In genomic region chr16:49463529-49463928, GRCh38 we compare ENCODE assay signal across 9 cellular contexts.
DNase-seq lines count a peak whose midpoint lies in the region; ATAC-seq and TF ChIP-seq lines count a peak whose summit lies in the region.
"Had no signal": no experiment of that assay in that cellular context is flagged by ENCODE, and none has a peak within 500 bp of the region (broad histone marks: within the 10 kb centered on the region; RNA-seq: fewer than 3 reads in every experiment).

No MANE protein-coding gene starts in this region.

- peak; percentile 94 for ATAC-seq in GM21447 (IDR thresholded peaks at IDR 0.05; ENCODE audit: unreplicated experiment)
- peak; percentile 40 to 85 (median 83) for ATAC-seq in natural killer cell
- ATAC-seq: heart left ventricle had no signal

- no peaks in the 10 kb centered on the region for H3K36me3 ChIP-seq in smooth muscle cell (ENCODE audit: low read depth)
- H3K36me3 ChIP-seq: heart left ventricle, thyroid gland had no signal

- peak overlapping the region; percentile 62 to 85 for H3K27ac Mint-ChIP-seq in natural killer cell

- H3K4me1 Mint-ChIP-seq in natural killer cell: peaks cover 15 to 27% of the 10 kb centered on the region in 2 donors

- H3K27me3 Mint-ChIP-seq in natural killer cell (ENCODE audit: low read depth in 2 of 2): peaks cover 12 to 18% of the 10 kb centered on the region in 2 donors

- peaks cover 4% of the 10 kb centered on the region for H3K4me1 ChIP-seq in smooth muscle cell (ENCODE audit: low read depth)
- H3K4me1 ChIP-seq: heart left ventricle had no signal

- no peaks in the 10 kb centered on the region for H4K20me1 ChIP-seq in smooth muscle cell (ENCODE audit: low read depth)

- H3K9me3 ChIP-seq in smooth muscle cell (replicated peaks; ENCODE audit: low read depth): no peaks in the 10 kb centered on the region
- H3K9me3 ChIP-seq: heart left ventricle, thyroid gland had no signal

- no peak overlapping the region for H3K27ac ChIP-seq in smooth muscle cell (ENCODE audit: low read depth)
- H3K27ac ChIP-seq: heart left ventricle, thyroid gland had no signal

- 88% methylated on average over 7 of the region's 7 CpGs for WGBS in smooth muscle cell (ENCODE audit: low lambda C conversion rate)

- peak overlapping the region; percentile 47 for H3K4me3 Mint-ChIP-seq in natural killer cell

- no peaks in the 10 kb centered on the region for H3K9me3 Mint-ChIP-seq in natural killer cell

- H3K9ac ChIP-seq in smooth muscle cell (ENCODE audit: low read depth): no peak overlapping the region

- no peaks in the 10 kb centered on the region for H3K36me3 Mint-ChIP-seq in natural killer cell

- H3F3A ChIP-seq in smooth muscle cell (ENCODE audit: low read depth): no peaks in the 10 kb centered on the region

- H3K27me3 ChIP-seq in smooth muscle cell (ENCODE audit: low read depth): peaks cover 54% of the 10 kb centered on the region
- H3K27me3 ChIP-seq: thyroid gland had no signal

- no peak for TF ChIP-seq CTCF in natural killer cell (IDR thresholded peaks at IDR 0.05)
- no peak for TF ChIP-seq CTCF in smooth muscle cell (IDR thresholded peaks at IDR 0.05; ENCODE audit: borderline replicate concordance, insufficient read depth, poor library complexity, severe bottlenecking)

- no peaks in the 10 kb centered on the region for H3K79me2 ChIP-seq in smooth muscle cell (ENCODE audit: low read depth)

- no peak overlapping the region for H3K4me2 ChIP-seq in smooth muscle cell

- intact Hi-C loops in natural killer cell (cut with micrococcal nuclease): no loop called here

- peak; percentile 99 for DNase-seq in Jurkat, Clone E6-1 (ENCODE audit: low read depth, low spot score)
- peak; percentile 25 to 27 for DNase-seq in activated CD8-positive, alpha-beta memory T cell treated with anti-CD3 and anti-CD28 coated beads for 1 hour (ENCODE audit: extremely low read depth in 1 of 2, low read depth in 1 of 2)
- DNase-seq in natural killer cell (peak; percentile 25), smooth muscle cell (lab: John Stamatoyannopoulos, UW; ENCODE audit: unreplicated experiment) (no peak), T1000 (lab: John Stamatoyannopoulos, UW) (no peak), COLO829 (ENCODE audit: low spot score) (no peak)

- peak overlapping the region; percentile 52 for H3K4me3 ChIP-seq in Jurkat, Clone E6-1 (ENCODE audit: low read length)
- H3K4me3 ChIP-seq in smooth muscle cell: no peak overlapping the region
- H3K4me3 ChIP-seq: heart left ventricle, thyroid gland had no signal

- H2AFZ ChIP-seq in smooth muscle cell (ENCODE audit: low read depth): no peak overlapping the region

Comparison
In these comparisons a context has a peak if more than half of its experiments do, and no peak if none do; other contexts are left out.
1. DNase-seq: peak in Jurkat, Clone E6-1 (single experiment), activated CD8-positive, alpha-beta memory T cell treated with anti-CD3 and anti-CD28 coated beads for 1 hour (2 of 2) and natural killer cell (single experiment); none in smooth muscle cell (single experiment), T1000 (single experiment) and COLO829 (single experiment).